ENCODE assay signal across 23 cellular contexts in genomic region chr7:100324194-100324593, GRCh38. TPM values are rescaled to one million over a fixed set of nuclear protein-coding genes. Genes with fewer than 3 reads are reported as not detected.
"Had no signal": no experiment of that assay in that cellular context is flagged by ENCODE, and none has a peak within 500 bp of the region (broad histone marks: within the 10 kb centered on the region; RNA-seq: fewer than 3 reads in every experiment).

No MANE protein-coding gene starts in this region.

RNA-seq across cellular contexts. Expression of gene SPDYE3, which starts 16.7 kb away (rescaled TPM):
- total RNA-seq: activated CD4-positive, alpha-beta memory T cell treated with anti-CD3 and anti-CD28 coated beads for 36 hours; activated CD4-positive, alpha-beta T cell treated with anti-CD3 and anti-CD28 coated beads, Interleukin-2, amount 10 ng/mL, durations not matched to agents 24 days and 14 days; activated CD8-positive, alpha-beta memory T cell treated with anti-CD3 and anti-CD28 coated beads for 36 hours; activated CD8-positive, alpha-beta T cell treated with anti-CD3 and anti-CD28 coated beads for 36 hours; activated naive CD4-positive, alpha-beta T cell treated with anti-CD3 and anti-CD28 coated beads for 36 hours; activated naive CD4-positive, alpha-beta T cell treated with anti-CD3 and anti-CD28 coated beads, Interleukin-2, amount 50 U/mL, for 72 hours; activated naive CD8-positive, alpha-beta T cell treated with anti-CD3 and anti-CD28 coated beads for 36 hours; activated T-cell treated with anti-CD3 and anti-CD28 coated beads, Interleukin-2, amount 50 U/mL, for 4 hours; activated T-cell treated with anti-CD3 and anti-CD28 coated beads, Interleukin-2, amount 50 U/mL, for 72 hours; activated T-helper 1 cell treated with anti-CD3 and anti-CD28 coated beads, Interleukin-12 subunit alpha, Interleukin-12 subunit beta, Interleukin-2, Interleukin-4 antibody, amounts not matched to agents 30 ng/mL and 10 ng/mL and 1 ng/mL, durations not matched to agents 14 hours and 24 hours and 36 hours; activated T-helper 17 cell treated with anti-CD3 and anti-CD28 coated beads, Interleukin-2, amount 50 U/mL, for 72 hours; adrenal gland; aorta; astrocyte; body of pancreas; breast epithelium; cardiac septum; cerebellum; T-cell; T-helper 1 cell treated with Interleukin-12 subunit alpha and Interleukin-12 subunit beta and Interleukin-4 antibody, amounts not matched to agents 30 ng/mL and 1 ng/mL, for 36 hours; T-helper 17 cell; T-helper 2 cell treated with Interferon-gamma antibody and Interleukin-4, amounts not matched to agents 100 ng/mL and 5 ng/mL, for 36 hours; WTC11 had no signal
- polyA plus RNA-seq: aorta had no signal
